Comparison of ENCODE assay signal across 8 cellular contexts in genomic region chr4:184330008-184330400, GRCh38.
A peak's percentile ranks its signal among the peaks of the same experiment; 100 is the strongest.
DNase-seq lines count a peak whose midpoint lies in the region; ATAC-seq and TF ChIP-seq lines count a peak whose summit lies in the region.

No MANE protein-coding gene starts in this region.

- DNase-seq in GM06990 (ENCODE audit: extremely low read depth, insufficient read length) (peak; percentile 89), glomerular visceral epithelial cell (ENCODE audit: extremely low spot score) (peak; percentile 66), tibial nerve (ENCODE audit: low spot score in 2 of 2) (peak; percentile 45 to 76), hepatic stellate cell (ENCODE audit: low spot score) (no peak), NCI-H524 (lab: John Stamatoyannopoulos, UW) (no peak), NCI-H187 (lab: John Stamatoyannopoulos, UW) (no peak)

- no peak overlapping the region for H3K4me3 ChIP-seq in GM06990 (replicated peaks; ENCODE audit: low read depth, low read length)
- no peak overlapping the region for H3K4me3 ChIP-seq in tibial nerve

- peak; percentile 62 to 89 for TF ChIP-seq EP300 in tibial nerve (IDR thresholded peaks at IDR 0.05)

- H3K27me3 ChIP-seq in GM06990 (replicated peaks; ENCODE audit: control insufficient read depth, insufficient read depth, low read length) (no peaks in the 10 kb centered on the region), tibial nerve (no peaks in the 10 kb centered on the region)

- peaks cover 0 to 26% (median 2%) of the 10 kb centered on the region in 4 donors for H3K4me1 ChIP-seq in tibial nerve

- H3K9me3 ChIP-seq in tibial nerve, result no peaks in the 10 kb centered on the region

- WGBS in tibial nerve, 2 donors, result 41 to 65% methylated on average over 10 of the region's 10 CpGs

- TF ChIP-seq CTCF in GM06990 (IDR thresholded peaks at IDR 0.05; ENCODE audit: insufficient read depth, low read length, poor library complexity, severe bottlenecking) (no peak), tibial nerve (IDR thresholded peaks at IDR 0.05) (no peak)

- ATAC-seq in GM19463 (IDR thresholded peaks at IDR 0.05; ENCODE audit: unreplicated experiment) (peak; percentile 51), HG03439 (IDR thresholded peaks at IDR 0.05; ENCODE audit: unreplicated experiment) (peak; percentile 56)

- H3K27ac ChIP-seq in tibial nerve, result peak overlapping the region in 2 of 4 donors; percentile 58 to 71

- H3K36me3 ChIP-seq in GM06990 (ENCODE audit: control insufficient read depth, insufficient read depth, low read length), result no peaks in the 10 kb centered on the region; the same call in 1 of the 2 replicates
- no peaks in the 10 kb centered on the region for H3K36me3 ChIP-seq in tibial nerve

- no peak for TF ChIP-seq POLR2A in tibial nerve (IDR thresholded peaks at IDR 0.05)

Comparison
In these comparisons a context has a peak if more than half of its experiments do, and no peak if none do; other contexts are left out.
1. DNase-seq: peak in GM06990 (single experiment), glomerular visceral epithelial cell (single experiment) and tibial nerve (2 of 2); none in hepatic stellate cell (single experiment), NCI-H524 (0 of 2) and NCI-H187 (0 of 2).